25 cellular contexts compared by ENCODE assay signal in genomic region chr2:224410946-224411561, GRCh38. TPM values are rescaled to one million over a fixed set of nuclear protein-coding genes. Genes with fewer than 3 reads are reported as not detected.
DNase-seq lines count a peak whose midpoint lies in the region; ATAC-seq and TF ChIP-seq lines count a peak whose summit lies in the region.
"Had no signal": no experiment of that assay in that cellular context is flagged by ENCODE, and none has a peak within 500 bp of the region (broad histone marks: within the 10 kb centered on the region; RNA-seq: fewer than 3 reads in every experiment).

No MANE protein-coding gene starts in this region.

- H3K36me3 ChIP-seq in HEK293 (ENCODE audit: control insufficient read depth in 2 of 2, insufficient read depth in 1 of 2, low read length in 2 of 2): no peaks in the 10 kb centered on the region
- H3K36me3 ChIP-seq: cardiac muscle cell, gastroesophageal sphincter, spleen, tibial artery had no signal

- peak; percentile 43 for DNase-seq in amniotic epithelial cell (ENCODE audit: low read depth)
- DNase-seq in fibroblast of peridontal ligament (ENCODE audit: extremely low read depth): peak; percentile 47
- peak; percentile 37 for DNase-seq in stromal cell of bone marrow (ENCODE audit: low read depth)
- no peak for DNase-seq in activated T-helper 2 cell treated with anti-CD3 and anti-CD28 coated beads, Interferon-gamma antibody, Interleukin-2, Interleukin-4, amounts not matched to agents 10 μg/mL and 5 μg/mL and 100 μg/mL, durations not matched to agents 14 hours and 24 hours and 36 hours (ENCODE audit: low spot score)
- DNase-seq: activated CD4-positive, alpha-beta T cell treated with anti-CD3 and anti-CD28 coated beads, Interleukin-2, amount 50 U/mL, for 1 hour; activated CD8-positive, alpha-beta memory T cell treated with anti-CD3 and anti-CD28 coated beads, Interleukin-2, amount 50 U/mL, for 48 hours; activated effector memory CD4-positive, alpha-beta T cell treated with anti-CD3 and anti-CD28 coated beads, Interleukin-2, amount 50 U/mL, for 16 hours; AML-193; CD8-positive, alpha-beta memory T cell; NCI-H1417 treated with DMSO at 0.1 percent for 48 hours; NCI-H2107; NCI-H510A treated with DMSO at 0.1 percent for 48 hours; occipital lobe; spleen; stimulated activated CD4-positive, alpha-beta T cell treated with anti-CD3 and anti-CD28 coated beads, Interleukin-4, amount 100 ng/mL, for 1 hour; stimulated activated naive CD4-positive, alpha-beta T cell treated with Interleukin-2 at 50 U/mL for 16 hours; tibial artery had no signal

- TF ChIP-seq CTCF in HEK293 (tag by site-specific recombination; IDR thresholded peaks at IDR 0.05): no peak

- H3K27ac ChIP-seq in HEK293 (ENCODE audit: extremely low read depth, low read depth, low read length): no peak overlapping the region
- H3K27ac ChIP-seq: cardiac muscle cell, gastroesophageal sphincter, spleen, tibial artery had no signal

- peaks cover 3% of the 10 kb centered on the region for H3K9me3 Mint-ChIP-seq in stimulated activated memory B cell treated with anti-CD40 and anti-IgM and Interleukin-4, amounts not matched to agents 10 μg/mL and 1 μg/mL and 100 μg/mL, for 72 hours
- H3K9me3 Mint-ChIP-seq in activated T-helper 2 cell treated with anti-CD3 and anti-CD28 coated beads, Interferon-gamma antibody, Interleukin-2, Interleukin-4, amounts not matched to agents 10 μg/mL and 5 μg/mL and 100 μg/mL, durations not matched to agents 14 hours and 24 hours and 36 hours: peaks cover 4% of the 10 kb centered on the region
- H3K9me3 Mint-ChIP-seq: CD8-positive, alpha-beta memory T cell; T-helper 2 cell treated with Interferon-gamma antibody and Interleukin-4, amounts not matched to agents 5 μg/mL and 100 μg/mL, for 36 hours had no signal

- H3K36me3 Mint-ChIP-seq in stimulated activated memory B cell treated with anti-CD40 and anti-IgM and Interleukin-4, amounts not matched to agents 10 μg/mL and 1 μg/mL and 100 μg/mL, for 72 hours: peaks cover 5% of the 10 kb centered on the region
- H3K36me3 Mint-ChIP-seq in activated T-helper 2 cell treated with anti-CD3 and anti-CD28 coated beads, Interferon-gamma antibody, Interleukin-2, Interleukin-4, amounts not matched to agents 10 μg/mL and 5 μg/mL and 100 μg/mL, durations not matched to agents 14 hours and 24 hours and 36 hours (ENCODE audit: low read depth): no peaks in the 10 kb centered on the region
- H3K36me3 Mint-ChIP-seq: CD8-positive, alpha-beta memory T cell had no signal

- POLR2A ChIA-PET in HEK293 (lab: Yijun Ruan, JAX): no interaction called here

- intact Hi-C loops in activated T-helper 2 cell treated with anti-CD3 and anti-CD28 coated beads, Interferon-gamma antibody, Interleukin-2, Interleukin-4, amounts not matched to agents 10 μg/mL and 5 μg/mL and 100 μg/mL, durations not matched to agents 14 hours and 24 hours and 36 hours (cut with micrococcal nuclease): no loop called here

- H3K4me3 ChIP-seq in HEK293 (ENCODE audit: low read depth, low read length): no peak overlapping the region
- H3K4me3 ChIP-seq: cardiac muscle cell, gastroesophageal sphincter, GM23338, spleen, tibial artery had no signal

- H3K4me1 ChIP-seq in HEK293 (ENCODE audit: control insufficient read depth, insufficient read depth, low read length): no peaks in the 10 kb centered on the region
- H3K4me1 ChIP-seq: gastroesophageal sphincter, tibial artery had no signal

- no peaks in the 10 kb centered on the region for H3K27me3 Mint-ChIP-seq in stimulated activated memory B cell treated with anti-CD40 and anti-IgM and Interleukin-4, amounts not matched to agents 10 μg/mL and 1 μg/mL and 100 μg/mL, for 72 hours
- peaks cover 38% of the 10 kb centered on the region for H3K27me3 Mint-ChIP-seq in activated T-helper 2 cell treated with anti-CD3 and anti-CD28 coated beads, Interferon-gamma antibody, Interleukin-2, Interleukin-4, amounts not matched to agents 10 μg/mL and 5 μg/mL and 100 μg/mL, durations not matched to agents 14 hours and 24 hours and 36 hours (ENCODE audit: low read depth)

- H3K4me3 Mint-ChIP-seq in stimulated activated memory B cell treated with anti-CD40 and anti-IgM and Interleukin-4, amounts not matched to agents 10 μg/mL and 1 μg/mL and 100 μg/mL, for 72 hours: no peak overlapping the region
- H3K4me3 Mint-ChIP-seq in activated T-helper 2 cell treated with anti-CD3 and anti-CD28 coated beads, Interferon-gamma antibody, Interleukin-2, Interleukin-4, amounts not matched to agents 10 μg/mL and 5 μg/mL and 100 μg/mL, durations not matched to agents 14 hours and 24 hours and 36 hours (ENCODE audit: low read depth): no peak overlapping the region
- H3K4me3 Mint-ChIP-seq: CD8-positive, alpha-beta memory T cell; GM23338; T-helper 2 cell treated with Interferon-gamma antibody and Interleukin-4, amounts not matched to agents 5 μg/mL and 100 μg/mL, for 36 hours had no signal

- CTCF ChIA-PET in HEK293 (lab: Yijun Ruan, JAX): interaction anchor here (0.7 to 1.9 kb wide), 2 partner anchors 180 to 441 kb away, joined by 3 to 5 read pairs; no protein-coding TSS in a partner anchor

- ATAC-seq in stimulated activated memory B cell treated with anti-CD40 and anti-IgM and Interleukin-4, amounts not matched to agents 10 μg/mL and 1 μg/mL and 100 μg/mL, for 72 hours: no peak
- ATAC-seq in HG03378 (IDR thresholded peaks at IDR 0.05; ENCODE audit: unreplicated experiment): no peak
- ATAC-seq: gastroesophageal sphincter, GM23338 had no signal

- no peaks in the 10 kb centered on the region for H3K4me1 Mint-ChIP-seq in stimulated activated memory B cell treated with anti-CD40 and anti-IgM and Interleukin-4, amounts not matched to agents 10 μg/mL and 1 μg/mL and 100 μg/mL, for 72 hours
- peaks cover 10% of the 10 kb centered on the region for H3K4me1 Mint-ChIP-seq in activated T-helper 2 cell treated with anti-CD3 and anti-CD28 coated beads, Interferon-gamma antibody, Interleukin-2, Interleukin-4, amounts not matched to agents 10 μg/mL and 5 μg/mL and 100 μg/mL, durations not matched to agents 14 hours and 24 hours and 36 hours (ENCODE audit: low read depth)
- H3K4me1 Mint-ChIP-seq: CD8-positive, alpha-beta memory T cell; GM23338 had no signal

- H3K27ac Mint-ChIP-seq in stimulated activated memory B cell treated with anti-CD40 and anti-IgM and Interleukin-4, amounts not matched to agents 10 μg/mL and 1 μg/mL and 100 μg/mL, for 72 hours: no peak overlapping the region
- no peak overlapping the region for H3K27ac Mint-ChIP-seq in activated T-helper 2 cell treated with anti-CD3 and anti-CD28 coated beads, Interferon-gamma antibody, Interleukin-2, Interleukin-4, amounts not matched to agents 10 μg/mL and 5 μg/mL and 100 μg/mL, durations not matched to agents 14 hours and 24 hours and 36 hours
- H3K27ac Mint-ChIP-seq: CD8-positive, alpha-beta memory T cell; GM23338; T-helper 2 cell treated with Interferon-gamma antibody and Interleukin-4, amounts not matched to agents 5 μg/mL and 100 μg/mL, for 36 hours had no signal

- no peaks in the 10 kb centered on the region for H3K9me3 ChIP-seq in HEK293 (ENCODE audit: control insufficient read depth, insufficient read depth, low read depth, low read length)
- H3K9me3 ChIP-seq: spleen, tibial artery had no signal

TF ChIP-seq in HEK293, 187 proteins besides CTCF, POLR2A, EP300 and RAD21:
- TF ChIP-seq ZNF623 (tag by site-specific recombination; IDR thresholded peaks at IDR 0.05) (peak; percentile 51), ZNF837 (tag by site-specific recombination; IDR thresholded peaks at IDR 0.05) (no peak)

RNA-seq across cellular contexts. Expression of gene FAM124B, which starts 9.1 kb away (rescaled TPM):
- total RNA-seq in activated T-helper 2 cell treated with anti-CD3 and anti-CD28 coated beads, Interferon-gamma antibody, Interleukin-2, Interleukin-4, amounts not matched to agents 10 μg/mL and 5 μg/mL and 100 μg/mL, durations not matched to agents 14 hours and 24 hours and 36 hours: 2.0 and 2.1 TPM in 2 replicates
- total RNA-seq: CD8-positive, alpha-beta memory T cell; kidney epithelial cell had no signal
